10 cellular contexts compared by ENCODE assay signal in the genomic region with DNA sequence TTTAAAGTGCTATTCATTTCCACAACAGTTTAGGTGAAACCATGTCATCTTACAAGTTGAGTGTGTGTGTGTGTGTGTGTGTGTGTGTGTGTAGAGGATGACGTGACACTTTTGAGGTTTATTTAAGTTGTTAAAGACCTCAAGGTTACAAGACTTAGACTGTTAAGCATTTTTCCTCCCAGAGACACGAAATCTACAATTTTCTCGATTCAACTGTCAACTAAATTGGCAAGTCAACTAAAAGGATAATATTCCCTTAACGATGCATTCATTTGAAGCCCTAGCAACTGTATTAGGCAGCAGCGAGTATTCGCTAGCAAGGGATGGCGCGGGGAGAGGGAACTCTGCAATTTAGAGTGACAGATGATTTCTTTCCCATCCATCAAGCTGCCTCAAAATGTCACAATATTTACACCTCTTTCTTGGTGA. TPM values are rescaled to one million over a fixed set of nuclear protein-coding genes. Genes with fewer than 3 reads are reported as not detected.
A peak's percentile ranks its signal among the peaks of the same experiment; 100 is the strongest.
DNase-seq lines count a peak whose midpoint lies in the region; ATAC-seq, FAIRE-seq and TF ChIP-seq lines count a peak whose summit lies in the region.
"Had no signal": no experiment of that assay in that cellular context is flagged by ENCODE, and none has a peak within 500 bp of the region (broad histone marks: within the 10 kb centered on the region; RNA-seq: fewer than 3 reads in every experiment).

No MANE protein-coding gene starts in this region.

- ATAC-seq in HG03175 (IDR thresholded peaks at IDR 0.05; ENCODE audit: unreplicated experiment): no peak
- no peak for ATAC-seq in stimulated activated naive CD8-positive, alpha-beta T cell treated with anti-CD3 and anti-CD28 coated beads, Interleukin-15, amount 100 ng/mL, for 72 hours
- ATAC-seq in activated T-helper 17 cell treated with anti-CD3 and anti-CD28 coated beads, Interleukin-2, amount 50 U/mL, for 72 hours (replicated peaks): no peak

- peaks cover 0 to 8% of the 10 kb centered on the region in 2 donors for H3K4me1 ChIP-seq in breast epithelium

- no peak overlapping the region for H3K27ac Mint-ChIP-seq in stimulated activated naive CD8-positive, alpha-beta T cell treated with anti-CD3 and anti-CD28 coated beads, Interleukin-15, amount 100 ng/mL, for 72 hours
- H3K27ac Mint-ChIP-seq in activated T-helper 17 cell treated with anti-CD3 and anti-CD28 coated beads, Interleukin-2, amount 50 U/mL, for 72 hours: no peak overlapping the region
- H3K27ac Mint-ChIP-seq: naive B cell had no signal

- H3K36me3 Mint-ChIP-seq in activated T-helper 17 cell treated with anti-CD3 and anti-CD28 coated beads, Interleukin-2, amount 50 U/mL, for 72 hours (ENCODE audit: low read depth): peaks cover 17% of the 10 kb centered on the region

- no peaks in the 10 kb centered on the region for H3K9me3 ChIP-seq in breast epithelium

- H3K27me3 ChIP-seq in breast epithelium: peaks cover 0 to 38% of the 10 kb centered on the region in 2 donors

- peaks cover 84% of the 10 kb centered on the region for H3K27me3 Mint-ChIP-seq in stimulated activated naive CD8-positive, alpha-beta T cell treated with anti-CD3 and anti-CD28 coated beads, Interleukin-15, amount 100 ng/mL, for 72 hours
- peaks cover 49% of the 10 kb centered on the region for H3K27me3 Mint-ChIP-seq in activated T-helper 17 cell treated with anti-CD3 and anti-CD28 coated beads, Interleukin-2, amount 50 U/mL, for 72 hours

- peak overlapping the region in 1 of 2 donors; percentile 42 for H3K4me3 Mint-ChIP-seq in stimulated activated naive CD8-positive, alpha-beta T cell treated with anti-CD3 and anti-CD28 coated beads, Interleukin-15, amount 100 ng/mL, for 72 hours
- H3K4me3 Mint-ChIP-seq in activated T-helper 17 cell treated with anti-CD3 and anti-CD28 coated beads, Interleukin-2, amount 50 U/mL, for 72 hours: no peak overlapping the region

- intact Hi-C loops in breast epithelium (cut with DNase I; ENCODE audit: low total_unique reads): no loop called here

- H3K27ac ChIP-seq in breast epithelium (no peak overlapping the region), substantia nigra (ENCODE audit: low read depth, low read length, poor library complexity, severe bottlenecking) (no peak overlapping the region)
- H3K27ac ChIP-seq: epithelial cell of prostate had no signal

- TF ChIP-seq CTCF in AG09309 (IDR thresholded peaks at IDR 0.05; ENCODE audit: control insufficient read depth, insufficient read depth, low read depth, low read length, missing control alignments): no peak
- no peak for TF ChIP-seq CTCF in breast epithelium (IDR thresholded peaks at IDR 0.05)

- peaks cover 10 to 15% of the 10 kb centered on the region in 2 donors for H3K9me3 Mint-ChIP-seq in stimulated activated naive CD8-positive, alpha-beta T cell treated with anti-CD3 and anti-CD28 coated beads, Interleukin-15, amount 100 ng/mL, for 72 hours
- H3K9me3 Mint-ChIP-seq in activated T-helper 17 cell treated with anti-CD3 and anti-CD28 coated beads, Interleukin-2, amount 50 U/mL, for 72 hours: peaks cover 12% of the 10 kb centered on the region

- no peaks in the 10 kb centered on the region for H3K36me3 ChIP-seq in breast epithelium

- DNase-seq in AG09309 (ENCODE audit: low read depth): no peak
- DNase-seq in HTR-8/SVneo (ENCODE audit: insufficient read length, low spot score): no peak
- DNase-seq in breast epithelium (ENCODE audit: low spot score in 2 of 2): no peak
- DNase-seq in left kidney (ENCODE audit: low read depth, low spot score): peak; percentile 9
- DNase-seq in substantia nigra (lab: John Stamatoyannopoulos, UW): no peak
- no peak for DNase-seq in stimulated activated naive CD8-positive, alpha-beta T cell treated with anti-CD3 and anti-CD28 coated beads, Interleukin-15, amount 100 ng/mL, for 72 hours
- DNase-seq: naive B cell had no signal

- FAIRE-seq in HTR-8/SVneo (lab: Jason Lieb, UNC): peak; percentile 72

- H3K4me3 ChIP-seq in AG09309 (ENCODE audit: control insufficient read depth, low read depth, low read length): peak overlapping the region; percentile 83
- H3K4me3 ChIP-seq in breast epithelium: peak overlapping the region; percentile 36 to 66 (median 43)

- H3K4me1 Mint-ChIP-seq in stimulated activated naive CD8-positive, alpha-beta T cell treated with anti-CD3 and anti-CD28 coated beads, Interleukin-15, amount 100 ng/mL, for 72 hours: peaks cover 30% of the 10 kb centered on the region
- H3K4me1 Mint-ChIP-seq in activated T-helper 17 cell treated with anti-CD3 and anti-CD28 coated beads, Interleukin-2, amount 50 U/mL, for 72 hours: no peaks in the 10 kb centered on the region

- no peak for TF ChIP-seq POLR2A in breast epithelium (IDR thresholded peaks at IDR 0.05)

RNA-seq across cellular contexts. Expression of a gene that starts 17.6 kb away (rescaled TPM):
- under 1 TPM in 2 of 3 donors, not detected in 1; 0.44 to 0.66 TPM for total RNA-seq in breast epithelium
- not detected for total RNA-seq in activated T-helper 17 cell treated with anti-CD3 and anti-CD28 coated beads, Interleukin-2, amount 50 U/mL, for 72 hours
